In genomic region chr17:59786536-59787319, GRCh38 we compare ENCODE assay signal across 1 cellular context.
TF ChIP-seq lines count a peak whose summit lies in the region.

No MANE protein-coding gene starts in this region.

TF ChIP-seq in HepG2, 621 proteins besides CTCF, POLR2A, EP300 and RAD21 (continued from another document and continues in another):
- TF ChIP-seq UBTF (CRISPR knock-in tag; IDR thresholded peaks at IDR 0.05): peak; percentile 57; the same call in 1 of the 2 replicates
- TF ChIP-seq NR2F6 (IDR thresholded peaks at IDR 0.05): peak; percentile 78
- TF ChIP-seq NR2F6 (CRISPR knock-in tag; IDR thresholded peaks at IDR 0.05): peak; percentile 95
- no peak for TF ChIP-seq HNRNPK (IDR thresholded peaks at IDR 0.05; ENCODE audit: low read depth, low read length, poor library complexity, severe bottlenecking)
- TF ChIP-seq ELF3 (CRISPR knock-in tag; IDR thresholded peaks at IDR 0.05): peak; percentile 100
- TF ChIP-seq RBM39 (IDR thresholded peaks at IDR 0.05; ENCODE audit: low read depth, low read length, poor library complexity, severe bottlenecking): no peak
- TF ChIP-seq ATAD3A (CRISPR knock-in tag; IDR thresholded peaks at IDR 0.05): no peak
- peak; percentile 96 for TF ChIP-seq CEBPB (IDR thresholded peaks at IDR 0.05; ENCODE audit: borderline replicate concordance, low read depth, low read length)
- no peak; a peak in 2 of 4 replicates for TF ChIP-seq REST (IDR thresholded peaks at IDR 0.05; ENCODE audit: borderline replicate concordance in 1 of 2, low read depth in 1 of 2, low read length in 2 of 2)
- peak; percentile 93 for TF ChIP-seq CREM (IDR thresholded peaks at IDR 0.05)
- TF ChIP-seq CREM (CRISPR knock-in tag; IDR thresholded peaks at IDR 0.05): no peak; the same call in 1 of the 2 replicates
- 0 out of 2 replicates have a peak, but pooled peaks have one; percentile 55 for TF ChIP-seq ZSCAN12 (CRISPR knock-in tag; IDR thresholded peaks at IDR 0.05)
- peak; percentile 97 for TF ChIP-seq ETV5 (CRISPR knock-in tag; IDR thresholded peaks at IDR 0.05; ENCODE audit: borderline replicate concordance)
- TF ChIP-seq TAF1 (CRISPR knock-in tag; IDR thresholded peaks at IDR 0.05): peak; percentile 81; the same call in 1 of the 2 replicates
- no peak for TF ChIP-seq ZNF720 (CRISPR knock-in tag; IDR thresholded peaks at IDR 0.05)
- TF ChIP-seq BCL6 (CRISPR knock-in tag; IDR thresholded peaks at IDR 0.05): peak; percentile 96
- TF ChIP-seq SMYD3 (CRISPR knock-in tag; IDR thresholded peaks at IDR 0.05): peak; percentile 94
- TF ChIP-seq ZNF143 (CRISPR knock-in tag; IDR thresholded peaks at IDR 0.05): 0 out of 2 replicates have a peak, but pooled peaks have one; percentile 19
- TF ChIP-seq MLLT10 (CRISPR knock-in tag; IDR thresholded peaks at IDR 0.05): no peak
- TF ChIP-seq ATF7-NPFF (CRISPR knock-in tag; IDR thresholded peaks at IDR 0.05; ENCODE audit: low read depth): 0 out of 2 replicates have a peak, but pooled peaks have one; percentile 40
- no peak for TF ChIP-seq ZNF775 (CRISPR knock-in tag; IDR thresholded peaks at IDR 0.05; ENCODE audit: borderline replicate concordance)
- TF ChIP-seq KLF16 (CRISPR knock-in tag; IDR thresholded peaks at IDR 0.05): peak in 1 of 2 experiments; percentile 100; a peak in 2 of 4 replicates
- peak; percentile 97 for TF ChIP-seq HNF1B (CRISPR knock-in tag; IDR thresholded peaks at IDR 0.05)
- peak; percentile 87 for TF ChIP-seq MAZ (IDR thresholded peaks at IDR 0.05; ENCODE audit: borderline replicate concordance, low read depth, low read length)
- peak; percentile 95 for TF ChIP-seq MAZ (CRISPR knock-in tag; IDR thresholded peaks at IDR 0.05; ENCODE audit: low read depth)
- peak; percentile 93 for TF ChIP-seq ZFP37 (CRISPR knock-in tag; IDR thresholded peaks at IDR 0.05; ENCODE audit: borderline replicate concordance)
- 0 out of 2 replicates have a peak, but pooled peaks have one; percentile 56 for TF ChIP-seq ZSCAN20 (CRISPR knock-in tag; IDR thresholded peaks at IDR 0.05; ENCODE audit: borderline replicate concordance)
- TF ChIP-seq, protein P1, sequence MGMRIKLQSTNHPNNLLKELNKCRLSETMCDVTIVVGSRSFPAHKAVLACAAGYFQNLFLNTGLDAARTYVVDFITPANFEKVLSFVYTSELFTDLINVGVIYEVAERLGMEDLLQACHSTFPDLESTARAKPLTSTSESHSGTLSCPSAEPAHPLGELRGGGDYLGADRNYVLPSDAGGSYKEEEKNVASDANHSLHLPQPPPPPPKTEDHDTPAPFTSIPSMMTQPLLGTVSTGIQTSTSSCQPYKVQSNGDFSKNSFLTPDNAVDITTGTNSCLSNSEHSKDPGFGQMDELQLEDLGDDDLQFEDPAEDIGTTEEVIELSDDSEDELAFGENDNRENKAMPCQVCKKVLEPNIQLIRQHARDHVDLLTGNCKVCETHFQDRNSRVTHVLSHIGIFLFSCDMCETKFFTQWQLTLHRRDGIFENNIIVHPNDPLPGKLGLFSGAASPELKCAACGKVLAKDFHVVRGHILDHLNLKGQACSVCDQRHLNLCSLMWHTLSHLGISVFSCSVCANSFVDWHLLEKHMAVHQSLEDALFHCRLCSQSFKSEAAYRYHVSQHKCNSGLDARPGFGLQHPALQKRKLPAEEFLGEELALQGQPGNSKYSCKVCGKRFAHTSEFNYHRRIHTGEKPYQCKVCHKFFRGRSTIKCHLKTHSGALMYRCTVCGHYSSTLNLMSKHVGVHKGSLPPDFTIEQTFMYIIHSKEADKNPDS (CRISPR knock-in tag; IDR thresholded peaks at IDR 0.05): peak; percentile 82; the same call in 1 of the 2 replicates
- peak; percentile 84 for TF ChIP-seq ELF1 (CRISPR knock-in tag; IDR thresholded peaks at IDR 0.05)
- TF ChIP-seq, protein P2, sequence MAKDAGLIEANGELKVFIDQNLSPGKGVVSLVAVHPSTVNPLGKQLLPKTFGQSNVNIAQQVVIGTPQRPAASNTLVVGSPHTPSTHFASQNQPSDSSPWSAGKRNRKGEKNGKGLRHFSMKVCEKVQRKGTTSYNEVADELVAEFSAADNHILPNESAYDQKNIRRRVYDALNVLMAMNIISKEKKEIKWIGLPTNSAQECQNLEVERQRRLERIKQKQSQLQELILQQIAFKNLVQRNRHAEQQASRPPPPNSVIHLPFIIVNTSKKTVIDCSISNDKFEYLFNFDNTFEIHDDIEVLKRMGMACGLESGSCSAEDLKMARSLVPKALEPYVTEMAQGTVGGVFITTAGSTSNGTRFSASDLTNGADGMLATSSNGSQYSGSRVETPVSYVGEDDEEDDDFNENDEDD (CRISPR knock-in tag; IDR thresholded peaks at IDR 0.05; ENCODE audit: borderline replicate concordance): peak; percentile 69; the same call in 1 of the 2 replicates
- no peak for TF ChIP-seq SYNCRIP (IDR thresholded peaks at IDR 0.05; ENCODE audit: insufficient read depth, low read depth, low read length)
- peak; percentile 94 for TF ChIP-seq ZNF292 (CRISPR knock-in tag; IDR thresholded peaks at IDR 0.05; ENCODE audit: borderline replicate concordance, low read depth)
- TF ChIP-seq BRD4 (CRISPR knock-in tag; IDR thresholded peaks at IDR 0.05): peak; percentile 85; the same call in 1 of the 2 replicates
- no peak for TF ChIP-seq ZNF333 (CRISPR knock-in tag; IDR thresholded peaks at IDR 0.05; ENCODE audit: borderline replicate concordance)
- TF ChIP-seq REL (CRISPR knock-in tag; conservative IDR thresholded peaks at IDR 0.05): no peak
- peak; percentile 80; the same call in 1 of the 2 replicates for TF ChIP-seq ZNF451 (CRISPR knock-in tag; IDR thresholded peaks at IDR 0.05)
- TF ChIP-seq LRRFIP1 (CRISPR knock-in tag; conservative IDR thresholded peaks at IDR 0.05): no peak; the same call in 1 of the 2 replicates
- TF ChIP-seq ZNF276 (CRISPR knock-in tag; IDR thresholded peaks at IDR 0.05; ENCODE audit: low read depth): no peak
- TF ChIP-seq, protein P3, sequence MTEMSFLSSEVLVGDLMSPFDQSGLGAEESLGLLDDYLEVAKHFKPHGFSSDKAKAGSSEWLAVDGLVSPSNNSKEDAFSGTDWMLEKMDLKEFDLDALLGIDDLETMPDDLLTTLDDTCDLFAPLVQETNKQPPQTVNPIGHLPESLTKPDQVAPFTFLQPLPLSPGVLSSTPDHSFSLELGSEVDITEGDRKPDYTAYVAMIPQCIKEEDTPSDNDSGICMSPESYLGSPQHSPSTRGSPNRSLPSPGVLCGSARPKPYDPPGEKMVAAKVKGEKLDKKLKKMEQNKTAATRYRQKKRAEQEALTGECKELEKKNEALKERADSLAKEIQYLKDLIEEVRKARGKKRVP (CRISPR knock-in tag; IDR thresholded peaks at IDR 0.05): peak in 1 of 2 experiments; percentile 99; a peak in 2 of 4 replicates
- TF ChIP-seq ZNF335 (CRISPR knock-in tag; IDR thresholded peaks at IDR 0.05): peak; percentile 91; the same call in 1 of the 2 replicates
- peak; percentile 95 for TF ChIP-seq ZNF264 (CRISPR knock-in tag; IDR thresholded peaks at IDR 0.05)
- peak; percentile 97 for TF ChIP-seq HMG20A (CRISPR knock-in tag; IDR thresholded peaks at IDR 0.05; ENCODE audit: borderline replicate concordance)
- TF ChIP-seq ZNF337 (CRISPR knock-in tag; IDR thresholded peaks at IDR 0.05; ENCODE audit: borderline replicate concordance, low read depth): no peak
- no peak for TF ChIP-seq ZNF773 (CRISPR knock-in tag; IDR thresholded peaks at IDR 0.05; ENCODE audit: borderline replicate concordance)
- TF ChIP-seq, protein P4, sequence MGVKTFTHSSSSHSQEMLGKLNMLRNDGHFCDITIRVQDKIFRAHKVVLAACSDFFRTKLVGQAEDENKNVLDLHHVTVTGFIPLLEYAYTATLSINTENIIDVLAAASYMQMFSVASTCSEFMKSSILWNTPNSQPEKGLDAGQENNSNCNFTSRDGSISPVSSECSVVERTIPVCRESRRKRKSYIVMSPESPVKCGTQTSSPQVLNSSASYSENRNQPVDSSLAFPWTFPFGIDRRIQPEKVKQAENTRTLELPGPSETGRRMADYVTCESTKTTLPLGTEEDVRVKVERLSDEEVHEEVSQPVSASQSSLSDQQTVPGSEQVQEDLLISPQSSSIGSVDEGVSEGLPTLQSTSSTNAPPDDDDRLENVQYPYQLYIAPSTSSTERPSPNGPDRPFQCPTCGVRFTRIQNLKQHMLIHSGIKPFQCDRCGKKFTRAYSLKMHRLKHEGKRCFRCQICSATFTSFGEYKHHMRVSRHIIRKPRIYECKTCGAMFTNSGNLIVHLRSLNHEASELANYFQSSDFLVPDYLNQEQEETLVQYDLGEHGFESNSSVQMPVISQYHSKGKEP (CRISPR knock-in tag; IDR thresholded peaks at IDR 0.05): peak; percentile 66; the same call in 1 of the 2 replicates
- TF ChIP-seq FOXP1 (IDR thresholded peaks at IDR 0.05): no peak
- TF ChIP-seq FOXP1 (CRISPR knock-in tag; IDR thresholded peaks at IDR 0.05): peak; percentile 91
- no peak; the same call in 1 of the 2 replicates for TF ChIP-seq ZNF549 (CRISPR knock-in tag; IDR thresholded peaks at IDR 0.05)
- peak; percentile 67; the same call in 1 of the 2 replicates for TF ChIP-seq ZNF746 (CRISPR knock-in tag; IDR thresholded peaks at IDR 0.05)
